16 cellular contexts compared by ENCODE assay signal in genomic region chr3:174540081-174540480, GRCh38.
A peak's percentile ranks its signal among the peaks of the same experiment; 100 is the strongest.
DNase-seq lines count a peak whose midpoint lies in the region; ATAC-seq lines count a peak whose summit lies in the region.
"Had no signal": no experiment of that assay in that cellular context is flagged by ENCODE, and none has a peak within 500 bp of the region (broad histone marks: within the 10 kb centered on the region; RNA-seq: fewer than 3 reads in every experiment).

No MANE protein-coding gene starts in this region.

- peaks cover 59% of the 10 kb centered on the region for H3K4me1 ChIP-seq in HUES48 (ENCODE audit: control insufficient read depth, insufficient read depth, low read length)
- H3K4me1 ChIP-seq: BE2C had no signal

- H3K4me1 Mint-ChIP-seq in T-helper 2 cell treated with Interferon-gamma antibody and Interleukin-4, amounts not matched to agents 5 μg/mL and 100 μg/mL, for 36 hours (ENCODE audit: low read depth), result no peaks in the 10 kb centered on the region
- H3K4me1 Mint-ChIP-seq: stimulated activated naive B cell treated with anti-CD40 and anti-IgM and Interleukin-4, amounts not matched to agents 10 μg/mL and 1 μg/mL and 100 μg/mL, for 72 hours had no signal

- H3K4me3 ChIP-seq in HUES48 (ENCODE audit: low read depth, low read length), result peak overlapping the region; percentile 48

- peak overlapping the region; percentile 49; the same call in 1 of the 2 replicates for H3K9ac ChIP-seq in HUES48 (ENCODE audit: low read depth, low read length)

- H3K36me3 Mint-ChIP-seq in T-helper 2 cell treated with Interferon-gamma antibody and Interleukin-4, amounts not matched to agents 5 μg/mL and 100 μg/mL, for 36 hours (ENCODE audit: low read depth), result no peaks in the 10 kb centered on the region
- H3K36me3 Mint-ChIP-seq: stimulated activated naive B cell treated with anti-CD40 and anti-IgM and Interleukin-4, amounts not matched to agents 10 μg/mL and 1 μg/mL and 100 μg/mL, for 72 hours; type B pancreatic cell had no signal

- no peaks in the 10 kb centered on the region for H3K27me3 ChIP-seq in HUES48 (ENCODE audit: control insufficient read depth, insufficient read depth, low read length)
- H3K27me3 ChIP-seq: BE2C had no signal

- intact Hi-C loops in left colon (cut with DNase I, micrococcal nuclease), result no loop called here

- peak; percentile 24 for ATAC-seq in left colon
- no peak for ATAC-seq in GM21515 (IDR thresholded peaks at IDR 0.05; ENCODE audit: unreplicated experiment)
- ATAC-seq: stimulated activated naive B cell treated with anti-CD40 and anti-IgM and Interleukin-4, amounts not matched to agents 10 μg/mL and 1 μg/mL and 100 μg/mL, for 72 hours had no signal

- no peak overlapping the region for H3K27ac Mint-ChIP-seq in T-helper 2 cell treated with Interferon-gamma antibody and Interleukin-4, amounts not matched to agents 5 μg/mL and 100 μg/mL, for 36 hours
- H3K27ac Mint-ChIP-seq: stimulated activated naive B cell treated with anti-CD40 and anti-IgM and Interleukin-4, amounts not matched to agents 10 μg/mL and 1 μg/mL and 100 μg/mL, for 72 hours; type B pancreatic cell had no signal

- DNase-seq in NCI-H2029 (lab: John Stamatoyannopoulos, UW) (peak; percentile 30), RPMI8226 (peak; percentile 92), left colon (no peak), cortex of kidney (lab: John Stamatoyannopoulos, UW) (no peak), hypothalamus (lab: John Stamatoyannopoulos, UW) (no peak)
- no peak for DNase-seq in T-helper 2 cell treated with Interferon-gamma antibody and Interleukin-4, amounts not matched to agents 5 μg/mL and 100 μg/mL, for 36 hours (ENCODE audit: low spot score)
- DNase-seq: activated effector memory CD4-positive, alpha-beta T cell treated with anti-CD3 and anti-CD28 coated beads, Interleukin-2, amount 50 U/mL, for 16 hours; BE2C; caudate nucleus; head of caudate nucleus; kidney glomerular epithelial cell; SIG-M5; stimulated activated naive B cell treated with anti-CD40 and anti-IgM and Interleukin-4, amounts not matched to agents 10 μg/mL and 1 μg/mL and 100 μg/mL, for 72 hours had no signal

- H3K27ac ChIP-seq in HUES48 (ENCODE audit: low read depth, low read length), result peak overlapping the region; percentile 99

- no peaks in the 10 kb centered on the region for H3K9me3 ChIP-seq in HUES48 (ENCODE audit: control insufficient read depth, insufficient read depth, low read length)
- H3K9me3 ChIP-seq: BE2C had no signal

- no peaks in the 10 kb centered on the region for H3K36me3 ChIP-seq in HUES48 (ENCODE audit: control insufficient read depth, insufficient read depth, low read length)
- H3K36me3 ChIP-seq: BE2C had no signal

- H3K4me3 Mint-ChIP-seq in T-helper 2 cell treated with Interferon-gamma antibody and Interleukin-4, amounts not matched to agents 5 μg/mL and 100 μg/mL, for 36 hours, result no peak overlapping the region
- H3K4me3 Mint-ChIP-seq: stimulated activated naive B cell treated with anti-CD40 and anti-IgM and Interleukin-4, amounts not matched to agents 10 μg/mL and 1 μg/mL and 100 μg/mL, for 72 hours; type B pancreatic cell had no signal

- H3K9me3 Mint-ChIP-seq in T-helper 2 cell treated with Interferon-gamma antibody and Interleukin-4, amounts not matched to agents 5 μg/mL and 100 μg/mL, for 36 hours, result no peaks in the 10 kb centered on the region
- H3K9me3 Mint-ChIP-seq: stimulated activated naive B cell treated with anti-CD40 and anti-IgM and Interleukin-4, amounts not matched to agents 10 μg/mL and 1 μg/mL and 100 μg/mL, for 72 hours; type B pancreatic cell had no signal

- no peaks in the 10 kb centered on the region for H3K27me3 Mint-ChIP-seq in T-helper 2 cell treated with Interferon-gamma antibody and Interleukin-4, amounts not matched to agents 5 μg/mL and 100 μg/mL, for 36 hours (ENCODE audit: low read depth)
- H3K27me3 Mint-ChIP-seq: stimulated activated naive B cell treated with anti-CD40 and anti-IgM and Interleukin-4, amounts not matched to agents 10 μg/mL and 1 μg/mL and 100 μg/mL, for 72 hours; type B pancreatic cell had no signal

Comparison
In these comparisons a context has a peak if more than half of its experiments do, and no peak if none do; other contexts are left out.
1. DNase-seq: peak in NCI-H2029 (single experiment) and RPMI8226 (single experiment); none in left colon (0 of 2), cortex of kidney (single experiment), T-helper 2 cell treated with Interferon-gamma antibody and Interleukin-4, amounts not matched to agents 5 μg/mL and 100 μg/mL, for 36 hours (single experiment) and hypothalamus (0 of 51).